Comparison of ENCODE assay signal across 30 cellular contexts in genomic region chr1:17416389-17416788, GRCh38. TPM values are rescaled to one million over a fixed set of nuclear protein-coding genes. Genes with fewer than 3 reads are reported as not detected.
"Had no signal": no experiment of that assay in that cellular context is flagged by ENCODE, and none has a peak within 500 bp of the region (broad histone marks: within the 10 kb centered on the region; RNA-seq: fewer than 3 reads in every experiment).

No MANE protein-coding gene starts in this region.

- H3K36me3 ChIP-seq: uterus had no signal

- ATAC-seq: activated CD4-positive, CD25-positive, alpha-beta regulatory T cell treated with anti-CD3 and anti-CD28 coated beads, Interleukin-2, amount 50 U/mL, for 24 hours; activated naive CD8-positive, alpha-beta T cell treated with anti-CD3 and anti-CD28 coated beads, Interleukin-2, amount 50 U/mL, for 24 hours; foreskin keratinocyte; heart right ventricle; left lobe of liver; lower lobe of right lung; naive thymus-derived CD8-positive, alpha-beta T cell; right cardiac atrium had no signal

- H3K27me3 ChIP-seq: breast epithelium, esophagus muscularis mucosa, foreskin keratinocyte, heart right ventricle, spleen, uterus had no signal

- H3K27ac ChIP-seq: breast epithelium, esophagus muscularis mucosa, foreskin keratinocyte, heart right ventricle, lower lobe of right lung, spleen, thoracic aorta, uterus, VCaP had no signal

- H3K27ac Mint-ChIP-seq: activated naive CD4-positive, alpha-beta T cell treated with anti-CD3 and anti-CD28 coated beads, Interleukin-2, amount 50 U/mL, for 24 hours; activated naive CD8-positive, alpha-beta T cell treated with anti-CD3 and anti-CD28 coated beads, Interleukin-2, amount 50 U/mL, for 24 hours; dendritic cell treated with granulocyte-macrophage colony-stimulating factor and Interleukin-4, amounts not matched to agents 40 ng/mL and 50 ng/mL, for 4 days; T-helper 1 cell treated with Interleukin-12 subunit alpha and Interleukin-12 subunit beta and Interleukin-4 antibody, amounts not matched to agents 30 μg/mL and 1 μg/mL, for 36 hours had no signal

- H3K9me3 Mint-ChIP-seq: activated naive CD4-positive, alpha-beta T cell treated with anti-CD3 and anti-CD28 coated beads, Interleukin-2, amount 50 U/mL, for 24 hours; activated naive CD8-positive, alpha-beta T cell treated with anti-CD3 and anti-CD28 coated beads, Interleukin-2, amount 50 U/mL, for 24 hours; dendritic cell treated with granulocyte-macrophage colony-stimulating factor and Interleukin-4, amounts not matched to agents 40 ng/mL and 50 ng/mL, for 4 days; naive thymus-derived CD8-positive, alpha-beta T cell; neural crest cell; T-helper 1 cell treated with Interleukin-12 subunit alpha and Interleukin-12 subunit beta and Interleukin-4 antibody, amounts not matched to agents 30 μg/mL and 1 μg/mL, for 36 hours had no signal

- H3K27me3 Mint-ChIP-seq: activated naive CD4-positive, alpha-beta T cell treated with anti-CD3 and anti-CD28 coated beads, Interleukin-2, amount 50 U/mL, for 24 hours; activated naive CD8-positive, alpha-beta T cell treated with anti-CD3 and anti-CD28 coated beads, Interleukin-2, amount 50 U/mL, for 24 hours; dendritic cell treated with granulocyte-macrophage colony-stimulating factor and Interleukin-4, amounts not matched to agents 40 ng/mL and 50 ng/mL, for 4 days; naive thymus-derived CD8-positive, alpha-beta T cell had no signal

- H3K4me1 ChIP-seq: breast epithelium, foreskin keratinocyte, uterus had no signal

- FAIRE-seq: TTC549 had no signal

- DNase-seq: activated CD8-positive, alpha-beta memory T cell treated with anti-CD3 and anti-CD28 coated beads for 24 hours; activated gamma-delta T cell; activated naive CD8-positive, alpha-beta T cell treated with anti-CD3 and anti-CD28 coated beads, Interleukin-2, amount 50 U/mL, for 24 hours; activated T-cell treated with anti-CD3 and anti-CD28 coated beads, Interleukin-2, amount 50 U/mL, for 1 hour; amygdala; central memory CD4-positive, alpha-beta T cell; foreskin keratinocyte; heart right ventricle; kidney glomerular epithelial cell; lower lobe of right lung; mesenchymal stem cell; naive thymus-derived CD8-positive, alpha-beta T cell; nucleus accumbens; spleen; stimulated activated naive CD4-positive, alpha-beta T cell; T-helper 9 cell; trophoblast cell; uterus had no signal

- H3K9me3 ChIP-seq: breast epithelium, esophagus muscularis mucosa, heart right ventricle, lower lobe of right lung, spleen, thoracic aorta, uterus had no signal

- H3K4me3 Mint-ChIP-seq: activated naive CD4-positive, alpha-beta T cell treated with anti-CD3 and anti-CD28 coated beads, Interleukin-2, amount 50 U/mL, for 24 hours; activated naive CD8-positive, alpha-beta T cell treated with anti-CD3 and anti-CD28 coated beads, Interleukin-2, amount 50 U/mL, for 24 hours; dendritic cell treated with granulocyte-macrophage colony-stimulating factor and Interleukin-4, amounts not matched to agents 40 ng/mL and 50 ng/mL, for 4 days; naive thymus-derived CD8-positive, alpha-beta T cell; neural crest cell; T-helper 1 cell treated with Interleukin-12 subunit alpha and Interleukin-12 subunit beta and Interleukin-4 antibody, amounts not matched to agents 30 μg/mL and 1 μg/mL, for 36 hours had no signal

- H3K4me3 ChIP-seq: breast epithelium, esophagus muscularis mucosa, heart right ventricle, lower lobe of right lung, spleen, thoracic aorta, uterus had no signal

RNA-seq across cellular contexts. Expression of gene PADI6, which starts 44.4 kb away (rescaled TPM):
- total RNA-seq: breast epithelium; esophagus muscularis mucosa; foreskin keratinocyte; heart right ventricle; left lobe of liver; lower lobe of right lung; naive thymus-derived CD8-positive, alpha-beta T cell; neural crest cell; right cardiac atrium; thoracic aorta had no signal
- polyA plus RNA-seq: foreskin keratinocyte; heart right ventricle; naive thymus-derived CD8-positive, alpha-beta T cell; right cardiac atrium; spleen had no signal
